Comparison of ENCODE assay signal across 8 cellular contexts in the genomic region with DNA sequence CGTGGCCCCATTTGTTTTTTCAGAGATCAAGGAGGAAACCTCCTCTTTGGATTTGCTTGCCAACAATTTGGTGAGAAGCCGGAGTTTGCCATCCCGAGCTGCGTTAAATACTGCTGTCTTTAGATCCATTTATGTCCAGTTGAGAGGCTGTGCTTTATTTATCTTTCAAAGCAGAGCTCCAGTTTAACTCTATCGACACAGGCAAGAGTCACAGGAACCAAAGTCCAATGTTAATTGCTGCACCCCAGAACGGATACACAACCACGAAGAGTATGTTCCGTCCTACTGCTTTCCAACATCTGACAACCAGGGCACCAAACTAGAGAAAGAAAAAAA. TPM values are rescaled to one million over a fixed set of nuclear protein-coding genes. Genes with fewer than 3 reads are reported as not detected.
DNase-seq lines count a peak whose midpoint lies in the region; ATAC-seq, FAIRE-seq and TF ChIP-seq lines count a peak whose summit lies in the region.

No MANE protein-coding gene starts in this region.

- TF ChIP-seq CTCF in keratinocyte (optimal IDR thresholded peaks at IDR 0.05 in 1 of 3, IDR thresholded peaks at IDR 0.05 in 1 of 3, conservative IDR thresholded peaks at IDR 0.05 in 1 of 3; ENCODE audit: extremely low read depth in 1 of 3, insufficient read depth in 2 of 3, low read length in 3 of 3) = no peak

- no peaks in the 10 kb centered on the region for H3K9me1 ChIP-seq in keratinocyte (ENCODE audit: control insufficient read depth, extremely low read depth, insufficient read depth, low read length)

- H3K27me3 Mint-ChIP-seq in activated T-helper 2 cell treated with anti-CD3 and anti-CD28 coated beads, Interferon-gamma antibody, Interleukin-2, Interleukin-4, amounts not matched to agents 10 μg/mL and 5 μg/mL and 100 μg/mL, durations not matched to agents 14 hours and 24 hours and 36 hours (ENCODE audit: low read depth) = no peaks in the 10 kb centered on the region

- peak overlapping the region; percentile 97 for H3K4me3 Mint-ChIP-seq in activated T-helper 2 cell treated with anti-CD3 and anti-CD28 coated beads, Interferon-gamma antibody, Interleukin-2, Interleukin-4, amounts not matched to agents 10 μg/mL and 5 μg/mL and 100 μg/mL, durations not matched to agents 14 hours and 24 hours and 36 hours (ENCODE audit: low read depth)

- peaks cover 11% of the 10 kb centered on the region for H3K9me3 Mint-ChIP-seq in activated T-helper 2 cell treated with anti-CD3 and anti-CD28 coated beads, Interferon-gamma antibody, Interleukin-2, Interleukin-4, amounts not matched to agents 10 μg/mL and 5 μg/mL and 100 μg/mL, durations not matched to agents 14 hours and 24 hours and 36 hours

- H3K27ac ChIP-seq in keratinocyte (ENCODE audit: control insufficient read depth, insufficient read depth, low read length) (peak overlapping the region; percentile 89), subcutaneous abdominal adipose tissue (ENCODE audit: low read depth, low read length) (peak overlapping the region; percentile 98)

- H3K4me2 ChIP-seq in keratinocyte (ENCODE audit: control insufficient read depth, extremely low read depth, insufficient read depth, low read depth, low read length) = peak overlapping the region; percentile 85

- DNase-seq in NCI-H82 (lab: John Stamatoyannopoulos, UW) (peak; percentile 3), NCI-H82 treated with DMSO at 0.1 percent for 48 hours (lab: John Stamatoyannopoulos, UW; ENCODE audit: unreplicated experiment) (no peak), keratinocyte (ENCODE audit: low read depth, low spot score) (no peak), Ammon's horn (ENCODE audit: low spot score) (no peak)
- no peak for DNase-seq in activated T-helper 2 cell treated with anti-CD3 and anti-CD28 coated beads, Interferon-gamma antibody, Interleukin-2, Interleukin-4, amounts not matched to agents 10 μg/mL and 5 μg/mL and 100 μg/mL, durations not matched to agents 14 hours and 24 hours and 36 hours (ENCODE audit: low spot score)

- peaks cover 16% of the 10 kb centered on the region for H3K4me1 ChIP-seq in keratinocyte (ENCODE audit: control insufficient read depth, extremely low read depth, insufficient read depth, low read length)
- peaks cover 0 to 57% (median 52%) of the 10 kb centered on the region in 5 donors for H3K4me1 ChIP-seq in subcutaneous abdominal adipose tissue (ENCODE audit: control insufficient read depth in 5 of 5, insufficient read depth in 5 of 5, low read length in 5 of 5)

- dilution Hi-C loops in keratinocyte (cut with MboI; ENCODE audit: extremely low pct_ligation_motif_present, low sequenced_read_pairs) = no loop called here

- peaks cover 3% of the 10 kb centered on the region for H4K20me1 ChIP-seq in keratinocyte (ENCODE audit: control insufficient read depth, extremely low read depth, insufficient read depth, low read length)

- peaks cover 58% of the 10 kb centered on the region for H3K79me2 ChIP-seq in keratinocyte (ENCODE audit: control insufficient read depth, insufficient read depth, low read length)

- no peak overlapping the region for H2AFZ ChIP-seq in keratinocyte (ENCODE audit: control insufficient read depth, low read length)

- no peaks in the 10 kb centered on the region for H3K9me3 ChIP-seq in keratinocyte (ENCODE audit: control insufficient read depth, low read depth, low read length)
- H3K9me3 ChIP-seq in subcutaneous abdominal adipose tissue (ENCODE audit: control insufficient read depth in 5 of 5, low read length in 5 of 5) = peaks cover 3 to 9% (median 5%) of the 10 kb centered on the region in 5 donors

- no peak for ATAC-seq in GM18867 (IDR thresholded peaks at IDR 0.05; ENCODE audit: unreplicated experiment)
- ATAC-seq in GM19467 (IDR thresholded peaks at IDR 0.05; ENCODE audit: unreplicated experiment) = no peak

- H3K27me3 ChIP-seq in keratinocyte (ENCODE audit: control insufficient read depth, extremely low read depth, insufficient read depth, low read length) = no peaks in the 10 kb centered on the region
- no peaks in the 10 kb centered on the region for H3K27me3 ChIP-seq in subcutaneous abdominal adipose tissue (ENCODE audit: control insufficient read depth in 5 of 5, insufficient read depth in 4 of 5, low read length in 5 of 5)

- H3K36me3 Mint-ChIP-seq in activated T-helper 2 cell treated with anti-CD3 and anti-CD28 coated beads, Interferon-gamma antibody, Interleukin-2, Interleukin-4, amounts not matched to agents 10 μg/mL and 5 μg/mL and 100 μg/mL, durations not matched to agents 14 hours and 24 hours and 36 hours (ENCODE audit: low read depth) = peaks cover 58% of the 10 kb centered on the region

- H3K9ac ChIP-seq in keratinocyte (ENCODE audit: control insufficient read depth, extremely low read depth, insufficient read depth, low read length) (peak overlapping the region; percentile 91), subcutaneous abdominal adipose tissue (ENCODE audit: low read length in 5 of 5) (peak overlapping the region; percentile 60 to 95 (median 83))

- H3K36me3 ChIP-seq in keratinocyte (ENCODE audit: control insufficient read depth in 2 of 2, extremely low read depth in 1 of 2, insufficient read depth in 2 of 2, low read length in 2 of 2) = no peaks in the 10 kb centered on the region
- H3K36me3 ChIP-seq in subcutaneous abdominal adipose tissue (ENCODE audit: control insufficient read depth in 5 of 5, insufficient read depth in 5 of 5, low read length in 5 of 5) = peaks cover 0 to 8% (median 0%) of the 10 kb centered on the region in 5 donors

- peak; percentile 53 for FAIRE-seq in keratinocyte (lab: Jason Lieb, UNC)

- H3K4me3 ChIP-seq in keratinocyte (ENCODE audit: control insufficient read depth in 2 of 3, extremely low read depth in 1 of 3, insufficient read depth in 2 of 3, low read depth in 1 of 3, low read length in 3 of 3) (peak overlapping the region; percentile 81 to 93 (median 92)), subcutaneous abdominal adipose tissue (ENCODE audit: low read depth in 1 of 5, low read length in 5 of 5) (peak overlapping the region; percentile 70 to 96 (median 91))

- H3K4me1 Mint-ChIP-seq in activated T-helper 2 cell treated with anti-CD3 and anti-CD28 coated beads, Interferon-gamma antibody, Interleukin-2, Interleukin-4, amounts not matched to agents 10 μg/mL and 5 μg/mL and 100 μg/mL, durations not matched to agents 14 hours and 24 hours and 36 hours (ENCODE audit: low read depth) = peaks cover 51% of the 10 kb centered on the region

- H3K27ac Mint-ChIP-seq in activated T-helper 2 cell treated with anti-CD3 and anti-CD28 coated beads, Interferon-gamma antibody, Interleukin-2, Interleukin-4, amounts not matched to agents 10 μg/mL and 5 μg/mL and 100 μg/mL, durations not matched to agents 14 hours and 24 hours and 36 hours = peak overlapping the region; percentile 99

- intact Hi-C loops in activated T-helper 2 cell treated with anti-CD3 and anti-CD28 coated beads, Interferon-gamma antibody, Interleukin-2, Interleukin-4, amounts not matched to agents 10 μg/mL and 5 μg/mL and 100 μg/mL, durations not matched to agents 14 hours and 24 hours and 36 hours (cut with micrococcal nuclease) = loop anchor here (5.0 kb wide), 1 partner anchor 544 kb away; the partner anchor contains the start of gene COMMD10

RNA-seq across cellular contexts. Expression of gene FEM1C, which starts 1.2 kb away (rescaled TPM):
- total RNA-seq in activated T-helper 2 cell treated with anti-CD3 and anti-CD28 coated beads, Interferon-gamma antibody, Interleukin-2, Interleukin-4, amounts not matched to agents 10 μg/mL and 5 μg/mL and 100 μg/mL, durations not matched to agents 14 hours and 24 hours and 36 hours = 14.3 and 15.0 TPM in 2 replicates
- 9.5 to 11.9 TPM (median 9.8 TPM) in 3 replicates for polyA plus RNA-seq in keratinocyte
- polyA plus RNA-seq in keratinocyte (2011; ENCODE audit: low read depth) = 14.3 TPM
- polyA plus RNA-seq in keratinocyte (2011; cell fraction: cytosol; rRNA removed) = 4.5 and 10.8 TPM in 2 replicates
- polyA plus RNA-seq in keratinocyte (2011; cell fraction: nucleus; rRNA removed) = 10.9 and 15.3 TPM in 2 replicates
- polyA plus RNA-seq in keratinocyte (2012; ENCODE audit: low replicate concordance) = 9.0 and 15.6 TPM in 2 replicates
- polyA minus RNA-seq in keratinocyte = 5.2 to 22.2 TPM (median 14.7 TPM) in 3 replicates
- polyA minus RNA-seq in keratinocyte (2011; cell fraction: cytosol; rRNA and poly(A)+ RNA removed) = 10.4 TPM
- 13.4 and 24.6 TPM in 2 replicates for polyA minus RNA-seq in keratinocyte (2011; cell fraction: nucleus; rRNA and poly(A)+ RNA removed)

RNA-seq across cellular contexts. Expression of gene TICAM2, which starts 58.9 kb away (rescaled TPM):
- total RNA-seq in activated T-helper 2 cell treated with anti-CD3 and anti-CD28 coated beads, Interferon-gamma antibody, Interleukin-2, Interleukin-4, amounts not matched to agents 10 μg/mL and 5 μg/mL and 100 μg/mL, durations not matched to agents 14 hours and 24 hours and 36 hours = 0.85 TPM in 1 of 2 replicates, not detected in the other
- polyA plus RNA-seq in keratinocyte = 0.06 TPM in 1 of 3 replicates, not detected in the others
- not detected for polyA plus RNA-seq in keratinocyte (2011; ENCODE audit: low read depth)
- not detected in 2 replicates for polyA plus RNA-seq in keratinocyte (2011; cell fraction: cytosol; rRNA removed)
- polyA plus RNA-seq in keratinocyte (2011; cell fraction: nucleus; rRNA removed) = not detected in 2 replicates
- polyA plus RNA-seq in keratinocyte (2012; ENCODE audit: low replicate concordance) = 0.21 and 0.23 TPM in 2 replicates
- not detected in 3 replicates for polyA minus RNA-seq in keratinocyte
- not detected for polyA minus RNA-seq in keratinocyte (2011; cell fraction: cytosol; rRNA and poly(A)+ RNA removed)
- 0.42 and 1.2 TPM in 2 replicates for polyA minus RNA-seq in keratinocyte (2011; cell fraction: nucleus; rRNA and poly(A)+ RNA removed)
